ENCODE assay signal across 28 cellular contexts in genomic region chr6:134204031-134204430, GRCh38.
"Had no signal": no experiment of that assay in that cellular context is flagged by ENCODE, and none has a peak within 500 bp of the region (broad histone marks: within the 10 kb centered on the region; RNA-seq: fewer than 3 reads in every experiment).

No MANE protein-coding gene starts in this region.

- H3K4me2 ChIP-seq: hepatocyte had no signal

- H3K4me3 Mint-ChIP-seq: dendritic cell treated with granulocyte-macrophage colony-stimulating factor and Interleukin-4, amounts not matched to agents 40 ng/mL and 50 ng/mL, for 4 days; effector memory CD8-positive, alpha-beta T cell; endodermal cell had no signal

- H3K9me3 ChIP-seq: colonic mucosa, gastrocnemius medialis had no signal

- H3K79me2 ChIP-seq: hepatocyte had no signal

- H3K36me3 ChIP-seq: colonic mucosa, esophagus muscularis mucosa, esophagus squamous epithelium, gastrocnemius medialis, gastroesophageal sphincter, heart left ventricle, heart right ventricle had no signal

- H3K27ac ChIP-seq: colonic mucosa, coronary artery, epithelial cell of prostate, esophagus muscularis mucosa, esophagus squamous epithelium, foreskin keratinocyte, gastrocnemius medialis, gastroesophageal sphincter, heart left ventricle, heart right ventricle, hepatocyte had no signal

- H3K27me3 Mint-ChIP-seq: dendritic cell treated with granulocyte-macrophage colony-stimulating factor and Interleukin-4, amounts not matched to agents 40 ng/mL and 50 ng/mL, for 4 days; effector memory CD8-positive, alpha-beta T cell had no signal

- H3K4me1 ChIP-seq: colonic mucosa, esophagus muscularis mucosa, foreskin keratinocyte, gastrocnemius medialis, gastroesophageal sphincter, heart left ventricle, heart right ventricle had no signal

- H2AFZ ChIP-seq: hepatocyte had no signal

- ATAC-seq: effector memory CD8-positive, alpha-beta T cell; esophagus mucosa; foreskin keratinocyte; gastrocnemius medialis; gastroesophageal sphincter; heart left ventricle; heart right ventricle had no signal

- H3K4me3 ChIP-seq: colonic mucosa, coronary artery, dorsolateral prefrontal cortex, esophagus muscularis mucosa, esophagus squamous epithelium, gastrocnemius medialis, gastroesophageal sphincter, heart left ventricle, heart right ventricle, hepatocyte had no signal

- H3K27me3 ChIP-seq: colonic mucosa, dorsolateral prefrontal cortex, esophagus muscularis mucosa, esophagus squamous epithelium, foreskin keratinocyte, gastrocnemius medialis, gastroesophageal sphincter, heart left ventricle, heart right ventricle, hepatocyte had no signal

- FAIRE-seq: colon, endometrium, frontal cortex had no signal

- DNase-seq: colonic mucosa; cortex of kidney; dermis blood vessel endothelial cell; dorsolateral prefrontal cortex; effector CD4-positive, alpha-beta T cell; effector CD8-positive, alpha-beta T cell; effector memory CD4-positive, alpha-beta T cell; effector memory CD8-positive, alpha-beta T cell; endodermal cell; esophagus squamous epithelium; foreskin fibroblast; foreskin keratinocyte; foreskin melanocyte; gastrocnemius medialis; glutamatergic neuron; head of caudate nucleus; heart left ventricle; heart right ventricle had no signal

- H3K27ac Mint-ChIP-seq: dendritic cell treated with granulocyte-macrophage colony-stimulating factor and Interleukin-4, amounts not matched to agents 40 ng/mL and 50 ng/mL, for 4 days; effector memory CD8-positive, alpha-beta T cell; endodermal cell had no signal
